1 cellular context compared by ENCODE assay signal in the genomic region with DNA sequence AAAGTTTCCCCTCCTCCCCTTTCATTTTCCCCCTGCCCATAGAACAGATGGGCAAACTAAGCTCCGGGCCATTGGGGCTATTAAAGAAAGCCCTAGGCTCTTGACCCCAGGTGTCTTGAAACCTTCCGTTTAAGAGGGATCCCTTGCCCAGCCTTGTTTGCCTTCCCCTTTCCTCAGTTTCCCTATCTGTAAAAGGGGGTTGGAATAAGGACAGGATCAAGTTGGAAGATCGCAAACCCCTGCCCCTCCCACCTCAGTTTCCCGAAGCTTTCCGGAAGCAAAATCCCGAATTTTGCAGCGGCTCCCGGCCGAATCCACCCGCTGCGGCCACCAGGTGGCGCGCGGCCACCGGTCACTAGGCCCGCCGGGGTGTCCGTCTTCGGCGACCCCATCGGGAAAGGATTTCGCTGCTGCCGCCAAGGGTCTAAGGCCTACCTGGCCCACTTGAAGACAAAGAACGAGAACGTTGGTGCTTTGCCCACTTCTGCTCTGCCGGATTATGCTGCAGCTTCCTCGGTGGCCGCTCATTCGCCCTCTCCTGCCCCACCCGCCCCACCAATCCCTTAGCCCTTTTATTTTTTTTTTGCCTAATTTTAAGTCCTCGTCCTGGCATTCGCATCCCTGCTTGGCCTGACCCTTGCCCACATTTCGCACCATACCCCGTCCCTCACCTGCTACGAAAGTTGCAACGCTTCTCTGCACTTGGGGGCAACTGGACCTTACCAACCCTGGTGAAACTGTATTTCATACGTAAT.
TF ChIP-seq lines count a peak whose summit lies in the region.

No MANE protein-coding gene starts in this region.

TF ChIP-seq in GM12878, 131 proteins besides CTCF, POLR2A, EP300 and RAD21 (continues in another document):
- TF ChIP-seq, protein P1, sequence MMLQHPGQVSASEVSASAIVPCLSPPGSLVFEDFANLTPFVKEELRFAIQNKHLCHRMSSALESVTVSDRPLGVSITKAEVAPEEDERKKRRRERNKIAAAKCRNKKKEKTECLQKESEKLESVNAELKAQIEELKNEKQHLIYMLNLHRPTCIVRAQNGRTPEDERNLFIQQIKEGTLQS (IDR thresholded peaks at IDR 0.05; ENCODE audit: borderline replicate concordance, extremely low read depth, low read depth, low read length) = no peak
- TF ChIP-seq CREB1 (IDR thresholded peaks at IDR 0.05; ENCODE audit: low read depth) = no peak
- TF ChIP-seq, protein P2, sequence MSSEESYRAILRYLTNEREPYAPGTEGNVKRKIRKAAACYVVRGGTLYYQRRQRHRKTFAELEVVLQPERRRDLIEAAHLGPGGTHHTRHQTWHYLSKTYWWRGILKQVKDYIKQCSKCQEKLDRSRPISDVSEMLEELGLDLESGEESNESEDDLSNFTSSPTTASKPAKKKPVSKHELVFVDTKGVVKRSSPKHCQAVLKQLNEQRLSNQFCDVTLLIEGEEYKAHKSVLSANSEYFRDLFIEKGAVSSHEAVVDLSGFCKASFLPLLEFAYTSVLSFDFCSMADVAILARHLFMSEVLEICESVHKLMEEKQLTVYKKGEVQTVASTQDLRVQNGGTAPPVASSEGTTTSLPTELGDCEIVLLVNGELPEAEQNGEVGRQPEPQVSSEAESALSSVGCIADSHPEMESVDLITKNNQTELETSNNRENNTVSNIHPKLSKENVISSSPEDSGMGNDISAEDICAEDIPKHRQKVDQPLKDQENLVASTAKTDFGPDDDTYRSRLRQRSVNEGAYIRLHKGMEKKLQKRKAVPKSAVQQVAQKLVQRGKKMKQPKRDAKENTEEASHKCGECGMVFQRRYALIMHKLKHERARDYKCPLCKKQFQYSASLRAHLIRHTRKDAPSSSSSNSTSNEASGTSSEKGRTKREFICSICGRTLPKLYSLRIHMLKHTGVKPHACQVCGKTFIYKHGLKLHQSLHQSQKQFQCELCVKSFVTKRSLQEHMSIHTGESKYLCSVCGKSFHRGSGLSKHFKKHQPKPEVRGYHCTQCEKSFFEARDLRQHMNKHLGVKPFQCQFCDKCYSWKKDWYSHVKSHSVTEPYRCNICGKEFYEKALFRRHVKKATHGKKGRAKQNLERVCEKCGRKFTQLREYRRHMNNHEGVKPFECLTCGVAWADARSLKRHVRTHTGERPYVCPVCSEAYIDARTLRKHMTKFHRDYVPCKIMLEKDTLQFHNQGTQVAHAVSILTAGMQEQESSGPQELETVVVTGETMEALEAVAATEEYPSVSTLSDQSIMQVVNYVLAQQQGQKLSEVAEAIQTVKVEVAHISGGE (CRISPR knock-in tag; IDR thresholded peaks at IDR 0.05) = no peak
- peak; percentile 72; the same call in 1 of the 2 replicates for TF ChIP-seq EED (IDR thresholded peaks at IDR 0.05; ENCODE audit: low read depth)
- TF ChIP-seq, protein P3, sequence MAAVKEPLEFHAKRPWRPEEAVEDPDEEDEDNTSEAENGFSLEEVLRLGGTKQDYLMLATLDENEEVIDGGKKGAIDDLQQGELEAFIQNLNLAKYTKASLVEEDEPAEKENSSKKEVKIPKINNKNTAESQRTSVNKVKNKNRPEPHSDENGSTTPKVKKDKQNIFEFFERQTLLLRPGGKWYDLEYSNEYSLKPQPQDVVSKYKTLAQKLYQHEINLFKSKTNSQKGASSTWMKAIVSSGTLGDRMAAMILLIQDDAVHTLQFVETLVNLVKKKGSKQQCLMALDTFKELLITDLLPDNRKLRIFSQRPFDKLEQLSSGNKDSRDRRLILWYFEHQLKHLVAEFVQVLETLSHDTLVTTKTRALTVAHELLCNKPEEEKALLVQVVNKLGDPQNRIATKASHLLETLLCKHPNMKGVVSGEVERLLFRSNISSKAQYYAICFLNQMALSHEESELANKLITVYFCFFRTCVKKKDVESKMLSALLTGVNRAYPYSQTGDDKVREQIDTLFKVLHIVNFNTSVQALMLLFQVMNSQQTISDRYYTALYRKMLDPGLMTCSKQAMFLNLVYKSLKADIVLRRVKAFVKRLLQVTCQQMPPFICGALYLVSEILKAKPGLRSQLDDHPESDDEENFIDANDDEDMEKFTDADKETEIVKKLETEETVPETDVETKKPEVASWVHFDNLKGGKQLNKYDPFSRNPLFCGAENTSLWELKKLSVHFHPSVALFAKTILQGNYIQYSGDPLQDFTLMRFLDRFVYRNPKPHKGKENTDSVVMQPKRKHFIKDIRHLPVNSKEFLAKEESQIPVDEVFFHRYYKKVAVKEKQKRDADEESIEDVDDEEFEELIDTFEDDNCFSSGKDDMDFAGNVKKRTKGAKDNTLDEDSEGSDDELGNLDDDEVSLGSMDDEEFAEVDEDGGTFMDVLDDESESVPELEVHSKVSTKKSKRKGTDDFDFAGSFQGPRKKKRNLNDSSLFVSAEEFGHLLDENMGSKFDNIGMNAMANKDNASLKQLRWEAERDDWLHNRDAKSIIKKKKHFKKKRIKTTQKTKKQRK (IDR thresholded peaks at IDR 0.05; ENCODE audit: low read depth, low read length) = no peak
- TF ChIP-seq, protein P4, sequence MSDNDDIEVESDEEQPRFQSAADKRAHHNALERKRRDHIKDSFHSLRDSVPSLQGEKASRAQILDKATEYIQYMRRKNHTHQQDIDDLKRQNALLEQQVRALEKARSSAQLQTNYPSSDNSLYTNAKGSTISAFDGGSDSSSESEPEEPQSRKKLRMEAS (IDR thresholded peaks at IDR 0.05; ENCODE audit: low read depth, low read length) = no peak
- TF ChIP-seq TCF7 (IDR thresholded peaks at IDR 0.05; ENCODE audit: borderline replicate concordance) = no peak
- TF ChIP-seq SUZ12 (IDR thresholded peaks at IDR 0.05; ENCODE audit: unreplicated experiment) = no peak
- TF ChIP-seq, protein P5, sequence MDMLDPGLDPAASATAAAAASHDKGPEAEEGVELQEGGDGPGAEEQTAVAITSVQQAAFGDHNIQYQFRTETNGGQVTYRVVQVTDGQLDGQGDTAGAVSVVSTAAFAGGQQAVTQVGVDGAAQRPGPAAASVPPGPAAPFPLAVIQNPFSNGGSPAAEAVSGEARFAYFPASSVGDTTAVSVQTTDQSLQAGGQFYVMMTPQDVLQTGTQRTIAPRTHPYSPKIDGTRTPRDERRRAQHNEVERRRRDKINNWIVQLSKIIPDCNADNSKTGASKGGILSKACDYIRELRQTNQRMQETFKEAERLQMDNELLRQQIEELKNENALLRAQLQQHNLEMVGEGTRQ (IDR thresholded peaks at IDR 0.05; ENCODE audit: borderline replicate concordance, low read depth, low read length) = no peak
- no peak for TF ChIP-seq JUND (IDR thresholded peaks at IDR 0.05; ENCODE audit: low read depth, low read length)
- TF ChIP-seq PML (IDR thresholded peaks at IDR 0.05; ENCODE audit: low read length) = no peak
- no peak for TF ChIP-seq FOS (IDR thresholded peaks at IDR 0.05; ENCODE audit: borderline replicate concordance, extremely low read depth, insufficient read length)
- TF ChIP-seq MEF2A (IDR thresholded peaks at IDR 0.05; ENCODE audit: insufficient read depth, low read depth, low read length) = no peak
- TF ChIP-seq BHLHE40 (IDR thresholded peaks at IDR 0.05; ENCODE audit: borderline replicate concordance in 1 of 2, low read depth in 2 of 2, low read length in 1 of 2) = no peak
- TF ChIP-seq RCOR1 (conservative IDR thresholded peaks at IDR 0.05; ENCODE audit: low read depth, low read length) = no peak
- TF ChIP-seq POU2F2 (IDR thresholded peaks at IDR 0.05; ENCODE audit: borderline replicate concordance, low read depth, low read length) = no peak
- no peak for TF ChIP-seq SUPT20H (IDR thresholded peaks at IDR 0.05; ENCODE audit: borderline replicate concordance, control insufficient read depth, low read depth, low read length)
- TF ChIP-seq, protein P6, sequence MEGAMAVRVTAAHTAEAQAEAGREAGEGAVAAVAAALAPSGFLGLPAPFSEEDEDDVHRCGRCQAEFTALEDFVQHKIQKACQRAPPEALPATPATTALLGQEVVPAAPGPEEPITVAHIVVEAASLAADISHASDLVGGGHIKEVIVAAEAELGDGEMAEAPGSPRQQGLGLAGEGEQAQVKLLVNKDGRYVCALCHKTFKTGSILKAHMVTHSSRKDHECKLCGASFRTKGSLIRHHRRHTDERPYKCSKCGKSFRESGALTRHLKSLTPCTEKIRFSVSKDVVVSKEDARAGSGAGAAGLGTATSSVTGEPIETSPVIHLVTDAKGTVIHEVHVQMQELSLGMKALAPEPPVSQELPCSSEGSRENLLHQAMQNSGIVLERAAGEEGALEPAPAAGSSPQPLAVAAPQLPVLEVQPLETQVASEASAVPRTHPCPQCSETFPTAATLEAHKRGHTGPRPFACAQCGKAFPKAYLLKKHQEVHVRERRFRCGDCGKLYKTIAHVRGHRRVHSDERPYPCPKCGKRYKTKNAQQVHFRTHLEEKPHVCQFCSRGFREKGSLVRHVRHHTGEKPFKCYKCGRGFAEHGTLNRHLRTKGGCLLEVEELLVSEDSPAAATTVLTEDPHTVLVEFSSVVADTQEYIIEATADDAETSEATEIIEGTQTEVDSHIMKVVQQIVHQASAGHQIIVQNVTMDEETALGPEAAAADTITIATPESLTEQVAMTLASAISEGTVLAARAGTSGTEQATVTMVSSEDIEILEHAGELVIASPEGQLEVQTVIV (IDR thresholded peaks at IDR 0.05; ENCODE audit: borderline replicate concordance, partially characterized antibody) = no peak
- TF ChIP-seq PAX5 (IDR thresholded peaks at IDR 0.05; ENCODE audit: borderline replicate concordance, low read depth, low read length) = no peak
- TF ChIP-seq, protein P7, sequence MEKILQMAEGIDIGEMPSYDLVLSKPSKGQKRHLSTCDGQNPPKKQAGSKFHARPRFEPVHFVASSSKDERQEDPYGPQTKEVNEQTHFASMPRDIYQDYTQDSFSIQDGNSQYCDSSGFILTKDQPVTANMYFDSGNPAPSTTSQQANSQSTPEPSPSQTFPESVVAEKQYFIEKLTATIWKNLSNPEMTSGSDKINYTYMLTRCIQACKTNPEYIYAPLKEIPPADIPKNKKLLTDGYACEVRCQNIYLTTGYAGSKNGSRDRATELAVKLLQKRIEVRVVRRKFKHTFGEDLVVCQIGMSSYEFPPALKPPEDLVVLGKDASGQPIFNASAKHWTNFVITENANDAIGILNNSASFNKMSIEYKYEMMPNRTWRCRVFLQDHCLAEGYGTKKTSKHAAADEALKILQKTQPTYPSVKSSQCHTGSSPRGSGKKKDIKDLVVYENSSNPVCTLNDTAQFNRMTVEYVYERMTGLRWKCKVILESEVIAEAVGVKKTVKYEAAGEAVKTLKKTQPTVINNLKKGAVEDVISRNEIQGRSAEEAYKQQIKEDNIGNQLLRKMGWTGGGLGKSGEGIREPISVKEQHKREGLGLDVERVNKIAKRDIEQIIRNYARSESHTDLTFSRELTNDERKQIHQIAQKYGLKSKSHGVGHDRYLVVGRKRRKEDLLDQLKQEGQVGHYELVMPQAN (conservative IDR thresholded peaks at IDR 0.05) = peak; percentile 47; the same call in 1 of the 2 replicates
- TF ChIP-seq, protein P8, sequence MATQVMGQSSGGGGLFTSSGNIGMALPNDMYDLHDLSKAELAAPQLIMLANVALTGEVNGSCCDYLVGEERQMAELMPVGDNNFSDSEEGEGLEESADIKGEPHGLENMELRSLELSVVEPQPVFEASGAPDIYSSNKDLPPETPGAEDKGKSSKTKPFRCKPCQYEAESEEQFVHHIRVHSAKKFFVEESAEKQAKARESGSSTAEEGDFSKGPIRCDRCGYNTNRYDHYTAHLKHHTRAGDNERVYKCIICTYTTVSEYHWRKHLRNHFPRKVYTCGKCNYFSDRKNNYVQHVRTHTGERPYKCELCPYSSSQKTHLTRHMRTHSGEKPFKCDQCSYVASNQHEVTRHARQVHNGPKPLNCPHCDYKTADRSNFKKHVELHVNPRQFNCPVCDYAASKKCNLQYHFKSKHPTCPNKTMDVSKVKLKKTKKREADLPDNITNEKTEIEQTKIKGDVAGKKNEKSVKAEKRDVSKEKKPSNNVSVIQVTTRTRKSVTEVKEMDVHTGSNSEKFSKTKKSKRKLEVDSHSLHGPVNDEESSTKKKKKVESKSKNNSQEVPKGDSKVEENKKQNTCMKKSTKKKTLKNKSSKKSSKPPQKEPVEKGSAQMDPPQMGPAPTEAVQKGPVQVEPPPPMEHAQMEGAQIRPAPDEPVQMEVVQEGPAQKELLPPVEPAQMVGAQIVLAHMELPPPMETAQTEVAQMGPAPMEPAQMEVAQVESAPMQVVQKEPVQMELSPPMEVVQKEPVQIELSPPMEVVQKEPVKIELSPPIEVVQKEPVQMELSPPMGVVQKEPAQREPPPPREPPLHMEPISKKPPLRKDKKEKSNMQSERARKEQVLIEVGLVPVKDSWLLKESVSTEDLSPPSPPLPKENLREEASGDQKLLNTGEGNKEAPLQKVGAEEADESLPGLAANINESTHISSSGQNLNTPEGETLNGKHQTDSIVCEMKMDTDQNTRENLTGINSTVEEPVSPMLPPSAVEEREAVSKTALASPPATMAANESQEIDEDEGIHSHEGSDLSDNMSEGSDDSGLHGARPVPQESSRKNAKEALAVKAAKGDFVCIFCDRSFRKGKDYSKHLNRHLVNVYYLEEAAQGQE (IDR thresholded peaks at IDR 0.05; ENCODE audit: low read depth, low read length) = no peak
- no peak for TF ChIP-seq SIX5 (IDR thresholded peaks at IDR 0.05; ENCODE audit: low read depth, low read length, severe bottlenecking)
- no peak for TF ChIP-seq HCFC1 (IDR thresholded peaks at IDR 0.05; ENCODE audit: low read length)
- TF ChIP-seq PAX8 (IDR thresholded peaks at IDR 0.05) = no peak
- no peak for TF ChIP-seq NR2C1 (IDR thresholded peaks at IDR 0.05)
- no peak for TF ChIP-seq DPF2 (IDR thresholded peaks at IDR 0.05)
- no peak for TF ChIP-seq ZSCAN29 (IDR thresholded peaks at IDR 0.05)
- TF ChIP-seq CBX5 (IDR thresholded peaks at IDR 0.05; ENCODE audit: low read depth) = no peak
- TF ChIP-seq, protein P9, sequence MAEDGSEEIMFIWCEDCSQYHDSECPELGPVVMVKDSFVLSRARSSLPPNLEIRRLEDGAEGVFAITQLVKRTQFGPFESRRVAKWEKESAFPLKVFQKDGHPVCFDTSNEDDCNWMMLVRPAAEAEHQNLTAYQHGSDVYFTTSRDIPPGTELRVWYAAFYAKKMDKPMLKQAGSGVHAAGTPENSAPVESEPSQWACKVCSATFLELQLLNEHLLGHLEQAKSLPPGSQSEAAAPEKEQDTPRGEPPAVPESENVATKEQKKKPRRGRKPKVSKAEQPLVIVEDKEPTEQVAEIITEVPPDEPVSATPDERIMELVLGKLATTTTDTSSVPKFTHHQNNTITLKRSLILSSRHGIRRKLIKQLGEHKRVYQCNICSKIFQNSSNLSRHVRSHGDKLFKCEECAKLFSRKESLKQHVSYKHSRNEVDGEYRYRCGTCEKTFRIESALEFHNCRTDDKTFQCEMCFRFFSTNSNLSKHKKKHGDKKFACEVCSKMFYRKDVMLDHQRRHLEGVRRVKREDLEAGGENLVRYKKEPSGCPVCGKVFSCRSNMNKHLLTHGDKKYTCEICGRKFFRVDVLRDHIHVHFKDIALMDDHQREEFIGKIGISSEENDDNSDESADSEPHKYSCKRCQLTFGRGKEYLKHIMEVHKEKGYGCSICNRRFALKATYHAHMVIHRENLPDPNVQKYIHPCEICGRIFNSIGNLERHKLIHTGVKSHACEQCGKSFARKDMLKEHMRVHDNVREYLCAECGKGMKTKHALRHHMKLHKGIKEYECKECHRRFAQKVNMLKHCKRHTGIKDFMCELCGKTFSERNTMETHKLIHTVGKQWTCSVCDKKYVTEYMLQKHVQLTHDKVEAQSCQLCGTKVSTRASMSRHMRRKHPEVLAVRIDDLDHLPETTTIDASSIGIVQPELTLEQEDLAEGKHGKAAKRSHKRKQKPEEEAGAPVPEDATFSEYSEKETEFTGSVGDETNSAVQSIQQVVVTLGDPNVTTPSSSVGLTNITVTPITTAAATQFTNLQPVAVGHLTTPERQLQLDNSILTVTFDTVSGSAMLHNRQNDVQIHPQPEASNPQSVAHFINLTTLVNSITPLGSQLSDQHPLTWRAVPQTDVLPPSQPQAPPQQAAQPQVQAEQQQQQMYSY (CRISPR knock-in tag; IDR thresholded peaks at IDR 0.05) = no peak
- TF ChIP-seq SREBF1 (IDR thresholded peaks at IDR 0.05; ENCODE audit: low read length) = no peak
- TF ChIP-seq JUNB (IDR thresholded peaks at IDR 0.05) = no peak
